Comparison of ENCODE assay signal across 10 cellular contexts in the genomic region with DNA sequence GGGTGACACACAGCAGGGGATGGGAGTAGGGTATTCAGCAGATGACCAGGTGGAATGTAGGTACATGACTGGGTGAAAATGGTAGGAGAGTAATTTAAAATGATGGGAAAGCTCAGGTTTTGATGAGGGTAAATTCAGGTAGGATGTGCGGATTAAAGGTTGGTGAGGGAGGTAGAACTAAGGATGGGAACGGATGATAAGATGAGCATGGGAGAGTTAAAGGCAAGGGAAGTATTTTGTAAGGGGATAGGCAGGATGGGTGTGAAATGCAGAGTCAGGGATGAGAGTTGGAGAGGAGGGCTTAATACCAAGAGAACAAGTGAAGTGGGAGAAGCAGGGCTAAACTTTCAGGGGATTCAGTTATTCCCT. TPM values are rescaled to one million over a fixed set of nuclear protein-coding genes. Genes with fewer than 3 reads are reported as not detected.
DNase-seq lines count a peak whose midpoint lies in the region; ATAC-seq and TF ChIP-seq lines count a peak whose summit lies in the region.
"Had no signal": no experiment of that assay in that cellular context is flagged by ENCODE, and none has a peak within 500 bp of the region (broad histone marks: within the 10 kb centered on the region; RNA-seq: fewer than 3 reads in every experiment).

No MANE protein-coding gene starts in this region.

- H3K9ac ChIP-seq in mammary epithelial cell (ENCODE audit: insufficient read depth, low read length): peak overlapping the region; percentile 76

- in situ Hi-C loops in mammary epithelial cell (cut with MboI; ENCODE audit: low sequenced_read_pairs in 2 of 2): no loop called here

- ATAC-seq in heart right ventricle (no peak), left cardiac atrium (no peak)

- DNase-seq in heart right ventricle (no peak), left cardiac atrium (no peak), mammary epithelial cell (no peak), vagina (ENCODE audit: extremely low spot score in 2 of 2) (no peak), NCI-H1105 (lab: John Stamatoyannopoulos, UW) (no peak), EL (no peak), NOMO-1 (lab: John Stamatoyannopoulos, UW; ENCODE audit: unreplicated experiment in 2 of 2) (no peak)
- DNase-seq: DMS79, NCI-H1048 had no signal

- H3K79me2 ChIP-seq in mammary epithelial cell (ENCODE audit: insufficient read depth, low read length): peaks cover 86% of the 10 kb centered on the region

- TF ChIP-seq CTCF in heart right ventricle (IDR thresholded peaks at IDR 0.05) (no peak), mammary epithelial cell (conservative IDR thresholded peaks at IDR 0.05 in 1 of 2, IDR thresholded peaks at IDR 0.05 in 1 of 2; ENCODE audit: extremely low read depth in 1 of 2, insufficient read depth in 1 of 2, low read depth in 1 of 2, low read length in 2 of 2) (no peak), vagina (IDR thresholded peaks at IDR 0.05) (no peak)

- H3K36me3 ChIP-seq in heart right ventricle: peaks cover 0 to 41% (median 5%) of the 10 kb centered on the region in 9 donors
- H3K36me3 ChIP-seq in mammary epithelial cell (ENCODE audit: insufficient read depth, low read length): peaks cover 7% of the 10 kb centered on the region
- peaks cover 0 to 8% of the 10 kb centered on the region in 2 donors for H3K36me3 ChIP-seq in vagina

- no peak overlapping the region for H2AFZ ChIP-seq in mammary epithelial cell (ENCODE audit: low read depth, low read length)

- no peaks in the 10 kb centered on the region for H4K20me1 ChIP-seq in mammary epithelial cell (ENCODE audit: insufficient read depth, low read length)

- H3K9me3 ChIP-seq in heart right ventricle (no peaks in the 10 kb centered on the region), mammary epithelial cell (replicated peaks; ENCODE audit: insufficient read depth, low read length) (no peaks in the 10 kb centered on the region), mononuclear cell (ENCODE audit: low read depth, low read length) (no peaks in the 10 kb centered on the region), vagina (no peaks in the 10 kb centered on the region)

- intact Hi-C loops in heart right ventricle (cut with DNase I) (loop anchor here in 3 of 10 donors (2.0 to 10.0 kb wide), 5 partner anchors 34 to 128 kb away; a partner anchor contains a TSS), left cardiac atrium (cut with DNase I) (no loop called here), mammary epithelial cell (cut with micrococcal nuclease) (loop anchor here (5.0 kb wide), 2 partner anchors 177 to 248 kb away; a partner anchor contains a TSS), vagina (cut with DNase I) (loop anchor here (5.0 kb wide), 1 partner anchor 123 kb away; a partner anchor contains a TSS)

- CTCF ChIA-PET in mammary epithelial cell (lab: Charles Lee; ENCODE audit: low non-redundant PET): interaction anchor here (0.6 to 1.0 kb wide), 3 partner anchors 32 to 59 kb away, joined by 3 to 4 read pairs (median 3); no protein-coding TSS in a partner anchor

- peak overlapping the region; percentile 87 for H3K4me2 ChIP-seq in mammary epithelial cell (ENCODE audit: insufficient read depth, low read depth, low read length)

- WGBS in heart right ventricle, 2 donors: 43 to 62% methylated on average over 2 of the region's 2 CpGs
- WGBS in mammary epithelial cell (ENCODE audit: low coverage, missing lambda C conversion rate): 91% methylated on average over 2 of the region's 2 CpGs

- TF ChIP-seq POLR2A in vagina (IDR thresholded peaks at IDR 0.05): no peak

- no peaks in the 10 kb centered on the region for H3K27me3 ChIP-seq in heart right ventricle
- H3K27me3 ChIP-seq in mammary epithelial cell (ENCODE audit: insufficient read depth, low read length): no peaks in the 10 kb centered on the region
- no peaks in the 10 kb centered on the region for H3K27me3 ChIP-seq in mononuclear cell (ENCODE audit: insufficient read depth, low read length)
- no peaks in the 10 kb centered on the region for H3K27me3 ChIP-seq in vagina

- H3K4me3 ChIP-seq in heart right ventricle (peak overlapping the region; percentile 65 to 98 (median 80)), mammary epithelial cell (replicated peaks in 1 of 3; ENCODE audit: insufficient read depth in 1 of 3, low read depth in 2 of 3, low read length in 3 of 3) (peak overlapping the region; percentile 72 to 88 (median 80)), mononuclear cell (ENCODE audit: low read length) (peak overlapping the region; percentile 77), vagina (peak overlapping the region; percentile 84 to 92)

- no TSS peak for BruUV-seq in mammary epithelial cell (replicated peaks; lab: Mats Ljungman, UMichigan)

- H3K27ac ChIP-seq in heart right ventricle (peak overlapping the region in 9 of 10 donors; percentile 93 to 99 (median 99)), mammary epithelial cell (ENCODE audit: insufficient read depth, low read depth, low read length) (peak overlapping the region; percentile 74), vagina (peak overlapping the region; percentile 89)

- dilution Hi-C loops in mammary epithelial cell (cut with HindIII; ENCODE audit: low sequenced_read_pairs): no loop called here

- H3K4me1 ChIP-seq in heart right ventricle: peaks cover 54 to 81% (median 69%) of the 10 kb centered on the region in 9 donors
- peaks cover 58% of the 10 kb centered on the region for H3K4me1 ChIP-seq in mammary epithelial cell (ENCODE audit: insufficient read depth, low read length)
- peaks cover 69% of the 10 kb centered on the region for H3K4me1 ChIP-seq in mononuclear cell (ENCODE audit: insufficient read depth, low read length)
- H3K4me1 ChIP-seq in vagina: peaks cover 71% of the 10 kb centered on the region

RNA-seq across cellular contexts. Expression of a gene that starts 1.5 kb away (rescaled TPM):
- total RNA-seq in heart right ventricle: 100 to 1,000 TPM; 206 to 323 (median 238) TPM
- 100 to 1,000 TPM in 1 of 2 donors, 10 to 100 TPM in 1; 99.6 to 247 TPM for polyA plus RNA-seq in heart right ventricle
- total RNA-seq in left cardiac atrium: 100 to 1,000 TPM; 301 to 324 TPM
- total RNA-seq in mammary epithelial cell: 100 to 1,000 TPM; 202 to 213 TPM
- 128 TPM for polyA plus RNA-seq in mammary epithelial cell
- 264 TPM for polyA minus RNA-seq in mammary epithelial cell
- 195 TPM for total RNA-seq in mononuclear cell
- total RNA-seq in vagina: 268 TPM

RNA-seq across cellular contexts. Expression of a gene that starts 2.0 kb away (rescaled TPM):
- 10 to 100 TPM; 16.2 to 29.5 (median 20.2) TPM for total RNA-seq in heart right ventricle
- polyA plus RNA-seq in heart right ventricle: 10 to 100 TPM; 24.4 to 39.1 TPM
- 10 to 100 TPM; 24.6 to 36.2 TPM for total RNA-seq in left cardiac atrium
- 10 to 100 TPM; 45.4 to 60.8 TPM for total RNA-seq in mammary epithelial cell
- 38.3 TPM for polyA plus RNA-seq in mammary epithelial cell
- 34.8 TPM for polyA minus RNA-seq in mammary epithelial cell
- 15.7 TPM for total RNA-seq in mononuclear cell
- 35.1 TPM for total RNA-seq in vagina

RNA-seq across cellular contexts. Expression of a gene that starts 18.6 kb away (rescaled TPM):
- total RNA-seq in heart right ventricle (100 to 1,000 TPM in 1 of 10 donors, 10 to 100 TPM in 9; 47.4 to 101 (median 74.7) TPM), left cardiac atrium (10 to 100 TPM; 92.5 to 97.7 TPM), mammary epithelial cell (10 to 100 TPM; 41.0 to 49.8 TPM), mononuclear cell (13.4 TPM), vagina (77.3 TPM)
- polyA plus RNA-seq in heart right ventricle (100 to 1,000 TPM in 1 of 2 donors, 10 to 100 TPM in 1; 81.9 to 102 TPM), mammary epithelial cell (30.3 TPM)
- 32.5 TPM for polyA minus RNA-seq in mammary epithelial cell

RNA-seq across cellular contexts. Expression of a gene that starts 18.6 kb away (rescaled TPM):
- total RNA-seq in heart right ventricle: 10 to 100 TPM; 31.1 to 39.4 (median 34.0) TPM
- 1 to 10 TPM; 8.2 to 9.3 TPM for polyA plus RNA-seq in heart right ventricle
- 10 to 100 TPM; 23.6 to 34.6 TPM for total RNA-seq in left cardiac atrium
- 10 to 100 TPM; 20.5 to 42.3 TPM for total RNA-seq in mammary epithelial cell
- 20.1 TPM for polyA plus RNA-seq in mammary epithelial cell
- polyA minus RNA-seq in mammary epithelial cell: 45.3 TPM
- total RNA-seq in mononuclear cell: 6.6 TPM
- 16.2 TPM for total RNA-seq in vagina

RNA-seq across cellular contexts. Expression of a gene that starts 23.6 kb away (rescaled TPM):
- total RNA-seq in heart right ventricle (under 1 TPM in 1 of 10 donors, not detected in 9; 0.60 TPM), left cardiac atrium (not detected), mammary epithelial cell (not detected), mononuclear cell (not detected), vagina (not detected)
- polyA plus RNA-seq in heart right ventricle (under 1 TPM in 1 of 2 donors, not detected in 1; 0.19 TPM), mammary epithelial cell (not detected)
- polyA minus RNA-seq in mammary epithelial cell: not detected

Comparison
In these comparisons a context has a peak if more than half of its experiments do, and no peak if none do; other contexts are left out.
1. intact Hi-C loops: an anchor here in mammary epithelial cell (5.0 kb wide) and vagina (5.0 kb wide); none called in left cardiac atrium.